Comparison of ENCODE assay signal across 8 cellular contexts in genomic region chr12:117685115-117685926, GRCh38.
DNase-seq lines count a peak whose midpoint lies in the region; ATAC-seq and TF ChIP-seq lines count a peak whose summit lies in the region.

No MANE protein-coding gene starts in this region.

- H3K4me1 ChIP-seq in Caco-2 (peaks cover 10% of the 10 kb centered on the region), testis (no peaks in the 10 kb centered on the region)

- H3K9me3 Mint-ChIP-seq in Caco-2 (ENCODE audit: unreplicated experiment): no peaks in the 10 kb centered on the region
- no peaks in the 10 kb centered on the region for H3K9me3 Mint-ChIP-seq in neural crest cell
- H3K9me3 Mint-ChIP-seq in activated naive CD8-positive, alpha-beta T cell treated with anti-CD3 and anti-CD28 coated beads for 36 hours: peaks cover 3% of the 10 kb centered on the region

- no peaks in the 10 kb centered on the region for H3K36me3 ChIP-seq in Caco-2 (ENCODE audit: control insufficient read depth, insufficient read depth, low read length)
- H3K36me3 ChIP-seq in testis (ENCODE audit: low read depth, missing control alignments): no peaks in the 10 kb centered on the region

- H3K36me3 Mint-ChIP-seq in Caco-2 (ENCODE audit: insufficient read depth, unreplicated experiment) (no peaks in the 10 kb centered on the region), neural crest cell (ENCODE audit: low read depth) (no peaks in the 10 kb centered on the region)
- H3K36me3 Mint-ChIP-seq in activated naive CD8-positive, alpha-beta T cell treated with anti-CD3 and anti-CD28 coated beads for 36 hours: no peaks in the 10 kb centered on the region

- H3K4me3 ChIP-seq in Caco-2 (ENCODE audit: low read depth, low read length) (no peak overlapping the region), testis (no peak overlapping the region)

- ATAC-seq in GM21825 (IDR thresholded peaks at IDR 0.05; ENCODE audit: unreplicated experiment) (no peak), HG03342 (IDR thresholded peaks at IDR 0.05; ENCODE audit: unreplicated experiment) (no peak)

- TF ChIP-seq POLR2A in testis (IDR thresholded peaks at IDR 0.05): no peak

- no peak overlapping the region for H3K27ac Mint-ChIP-seq in Caco-2 (ENCODE audit: unreplicated experiment)
- H3K27ac Mint-ChIP-seq in neural crest cell (ENCODE audit: unreplicated experiment): no peak overlapping the region
- H3K27ac Mint-ChIP-seq in activated naive CD8-positive, alpha-beta T cell treated with anti-CD3 and anti-CD28 coated beads for 36 hours: no peak overlapping the region

- no peaks in the 10 kb centered on the region for H3K27me3 ChIP-seq in Caco-2 (replicated peaks; ENCODE audit: control insufficient read depth, insufficient read depth, low read length)
- H3K27me3 ChIP-seq in testis: no peaks in the 10 kb centered on the region

- H3K9me3 ChIP-seq in Caco-2 (no peaks in the 10 kb centered on the region), testis (no peaks in the 10 kb centered on the region)

- POLR2A ChIA-PET in Caco-2 (lab: Charles Lee): no interaction called here

- CTCF ChIA-PET in Caco-2 (lab: Charles Lee): interaction anchor here (0.7 to 1.1 kb wide), 3 partner anchors 14 to 172 kb away, joined by 3 to 4 read pairs (median 3); no protein-coding TSS in a partner anchor

- intact Hi-C loops in Caco-2 (cut with micrococcal nuclease; ENCODE audit: unreplicated experiment): no loop called here
- intact Hi-C loops in testis (cut with DNase I; ENCODE audit: low total_unique reads): no loop called here

- WGBS in testis, 2 donors: 33 to 41% methylated on average over 13 of the region's 13 CpGs

- no peaks in the 10 kb centered on the region for H3K4me1 Mint-ChIP-seq in Caco-2 (ENCODE audit: low read depth, unreplicated experiment)
- H3K4me1 Mint-ChIP-seq in neural crest cell: peaks cover 4% of the 10 kb centered on the region
- H3K4me1 Mint-ChIP-seq in activated naive CD8-positive, alpha-beta T cell treated with anti-CD3 and anti-CD28 coated beads for 36 hours: no peaks in the 10 kb centered on the region

- BruUV-seq in Caco-2 (replicated peaks; lab: Mats Ljungman, UMichigan): no TSS peak

- no peak overlapping the region for H3K27ac ChIP-seq in testis

- H3K4me3 Mint-ChIP-seq in Caco-2 (ENCODE audit: unreplicated experiment): no peak overlapping the region
- H3K4me3 Mint-ChIP-seq in neural crest cell: no peak overlapping the region
- H3K4me3 Mint-ChIP-seq in activated naive CD8-positive, alpha-beta T cell treated with anti-CD3 and anti-CD28 coated beads for 36 hours: no peak overlapping the region

- H3K27me3 Mint-ChIP-seq in Caco-2 (ENCODE audit: insufficient read depth, unreplicated experiment) (peaks cover 7% of the 10 kb centered on the region), neural crest cell (ENCODE audit: low read depth) (peaks cover 14% of the 10 kb centered on the region)
- peaks cover 15% of the 10 kb centered on the region for H3K27me3 Mint-ChIP-seq in activated naive CD8-positive, alpha-beta T cell treated with anti-CD3 and anti-CD28 coated beads for 36 hours

- DNase-seq in Caco-2 (peak; percentile 61 to 82), NCI-H2029 treated with DMSO at 0.1 percent for 48 hours (lab: John Stamatoyannopoulos, UW) (peak; percentile 5), dermis microvascular lymphatic vessel endothelial cell (ENCODE audit: low read depth in 2 of 2) (peak; percentile 95 to 97), neural crest cell (ENCODE audit: low read depth, low spot score) (no peak), testis (no peak)
- no peak for DNase-seq in activated naive CD8-positive, alpha-beta T cell treated with anti-CD3 and anti-CD28 coated beads for 36 hours

- TF ChIP-seq CTCF in Caco-2 (IDR thresholded peaks at IDR 0.05; ENCODE audit: insufficient read depth in 1 of 2, low read depth in 1 of 2, low read length in 1 of 2, severe bottlenecking in 1 of 2, unreplicated experiment in 1 of 2) (no peak), neural crest cell (conservative IDR thresholded peaks at IDR 0.05) (peak; percentile 36), testis (IDR thresholded peaks at IDR 0.05) (no peak)

Comparison
In these comparisons a context has a peak if more than half of its experiments do, and no peak if none do; other contexts are left out.
1. DNase-seq: peak in Caco-2 (2 of 2), NCI-H2029 treated with DMSO at 0.1 percent for 48 hours (single experiment) and dermis microvascular lymphatic vessel endothelial cell (2 of 2); none in neural crest cell (single experiment), testis (single experiment) and activated naive CD8-positive, alpha-beta T cell treated with anti-CD3 and anti-CD28 coated beads for 36 hours (single experiment).